ENCODE assay signal across 8 cellular contexts in the genomic region with DNA sequence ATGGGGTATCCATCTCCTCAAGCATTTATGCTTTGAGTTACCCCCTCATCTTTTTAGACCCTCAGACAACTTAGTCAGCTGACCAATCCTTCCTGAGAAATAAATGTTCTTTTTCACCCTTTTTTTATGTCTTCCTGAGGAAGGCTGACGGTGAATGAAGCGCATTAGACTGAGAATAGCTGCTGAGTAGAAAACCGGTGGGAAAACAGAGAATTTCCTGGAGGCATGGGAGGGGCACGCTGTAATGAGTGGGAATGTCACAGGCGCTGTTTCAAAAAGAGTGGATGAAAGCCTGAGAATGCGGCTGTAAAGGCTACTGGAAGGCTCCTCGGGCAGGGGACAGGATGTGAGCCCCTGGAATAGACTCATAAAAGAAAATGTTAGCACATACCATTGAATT. TPM values are rescaled to one million over a fixed set of nuclear protein-coding genes. Genes with fewer than 3 reads are reported as not detected.
DNase-seq lines count a peak whose midpoint lies in the region; ATAC-seq, FAIRE-seq and TF ChIP-seq lines count a peak whose summit lies in the region.
"Not testable (repeated sequence)": the region's sequence is repeated elsewhere in the genome, so short reads cannot be mapped to it uniquely, and the experiment has no call there.

No MANE protein-coding gene starts in this region.

- peak overlapping the region; percentile 83 for H3K4me2 ChIP-seq in astrocyte (ENCODE audit: low read length)

- H3K9me3 Mint-ChIP-seq in CD4-positive, alpha-beta memory T cell; IgD-negative memory B cell; activated CD4-positive, alpha-beta T cell treated with anti-CD3 and anti-CD28 coated beads, Interleukin-2, amount 10 ng/mL, durations not matched to agents 7 days and 5 days; astrocyte (ENCODE audit: unreplicated experiment); memory B cell; progenitor cell of endocrine pancreas (ENCODE audit: low read depth): not testable (repeated sequence)

- TF ChIP-seq POLR2A in esophagus squamous epithelium (IDR thresholded peaks at IDR 0.05); thyroid gland (IDR thresholded peaks at IDR 0.05): not testable (repeated sequence)

- no CpG with 5 or more reads among the region's 7 CpGs for WGBS in esophagus squamous epithelium, 2 donors
- WGBS in thyroid gland, 2 donors = 22 to 43% methylated on average over 2 to 3 of the region's 7 CpGs

- TF ChIP-seq CTCF in astrocyte (IDR thresholded peaks at IDR 0.05; ENCODE audit: insufficient read depth, low read depth, low read length); esophagus squamous epithelium (IDR thresholded peaks at IDR 0.05); progenitor cell of endocrine pancreas (IDR thresholded peaks at IDR 0.05; ENCODE audit: unreplicated experiment); thyroid gland (IDR thresholded peaks at IDR 0.05): not testable (repeated sequence)

- H3K4me3 ChIP-seq in CD4-positive, alpha-beta memory T cell (ENCODE audit: low read length in 2 of 2) = peak overlapping the region; percentile 70 to 83
- not testable (repeated sequence) for H3K4me3 ChIP-seq in astrocyte (ENCODE audit: insufficient read depth, low read depth, low read length); thyroid gland (replicated peaks in 1 of 3)
- peak overlapping the region in 2 of 4 donors; percentile 53 to 64 for H3K4me3 ChIP-seq in esophagus squamous epithelium

- H3K27me3 Mint-ChIP-seq in CD4-positive, alpha-beta memory T cell; IgD-negative memory B cell; activated CD4-positive, alpha-beta T cell treated with anti-CD3 and anti-CD28 coated beads, Interleukin-2, amount 10 ng/mL, durations not matched to agents 7 days and 5 days; astrocyte (ENCODE audit: low read depth, unreplicated experiment); memory B cell: not testable (repeated sequence)
- H3K27me3 Mint-ChIP-seq in progenitor cell of endocrine pancreas = peaks cover 33% of the 10 kb centered on the region

- POLR2A ChIA-PET in CD4-positive, alpha-beta memory T cell (lab: Charles Lee; ENCODE audit: partially characterized antibody) = interaction anchor here (1.0 to 7.2 kb wide), 10 partner anchors 12 to 107 kb away, joined by 3 to 158 read pairs (median 20); partner anchors contain the start of genes FOXJ2 and SLC2A3
- POLR2A ChIA-PET in activated CD4-positive, alpha-beta T cell treated with anti-CD3 and anti-CD28 coated beads, Interleukin-2, amount 10 ng/mL, durations not matched to agents 7 days and 5 days (lab: Charles Lee) = interaction anchor here (1.3 to 2.0 kb wide), 3 partner anchors 18 to 38 kb away, joined by 5 to 12 read pairs (median 10); partner anchors contain the start of gene SLC2A3

- H3K4me1 ChIP-seq in CD4-positive, alpha-beta memory T cell (ENCODE audit: insufficient read depth, low read length) = peaks cover 34% of the 10 kb centered on the region
- H3K4me1 ChIP-seq in astrocyte (ENCODE audit: insufficient read depth, low read length) = not testable (repeated sequence)
- peaks cover 3 to 27% (median 15%) of the 10 kb centered on the region in 3 donors for H3K4me1 ChIP-seq in esophagus squamous epithelium
- H3K4me1 ChIP-seq in thyroid gland = peaks cover 6 to 14% of the 10 kb centered on the region in 2 donors

- H4K20me1 ChIP-seq in astrocyte (ENCODE audit: insufficient read depth, low read length) = not testable (repeated sequence)

- peaks cover 15 to 29% (median 24%) of the 10 kb centered on the region in 4 donors for H3K4me1 Mint-ChIP-seq in CD4-positive, alpha-beta memory T cell
- H3K4me1 Mint-ChIP-seq in IgD-negative memory B cell (peaks cover 14 to 21% (median 20%) of the 10 kb centered on the region in 3 donors), memory B cell (peaks cover 16% of the 10 kb centered on the region)
- peaks cover 44% of the 10 kb centered on the region for H3K4me1 Mint-ChIP-seq in activated CD4-positive, alpha-beta T cell treated with anti-CD3 and anti-CD28 coated beads, Interleukin-2, amount 10 ng/mL, durations not matched to agents 7 days and 5 days
- H3K4me1 Mint-ChIP-seq in astrocyte (ENCODE audit: low read depth, unreplicated experiment); progenitor cell of endocrine pancreas (ENCODE audit: low read depth): not testable (repeated sequence)

- ATAC-seq in memory B cell (ENCODE audit: low read depth) = not testable (repeated sequence)

- CTCF ChIA-PET in CD4-positive, alpha-beta memory T cell (lab: Charles Lee; ENCODE audit: partially characterized antibody) = interaction anchor here (1.6 to 14.8 kb wide), 4 partner anchors 11 to 37 kb away, joined by 4 to 396 read pairs (median 21); partner anchors contain the start of gene SLC2A3
- CTCF ChIA-PET in activated CD4-positive, alpha-beta T cell treated with anti-CD3 and anti-CD28 coated beads, Interleukin-2, amount 10 ng/mL, durations not matched to agents 7 days and 5 days (lab: Charles Lee) = interaction anchor here (1.1 to 3.3 kb wide), 4 partner anchors 23 to 41 kb away, joined by 4 to 17 read pairs (median 4); no protein-coding TSS in a partner anchor

- peak overlapping the region; percentile 92 to 100 (median 98) for H3K27ac Mint-ChIP-seq in CD4-positive, alpha-beta memory T cell
- H3K27ac Mint-ChIP-seq in IgD-negative memory B cell (peak overlapping the region; percentile 95 to 98 (median 97)), memory B cell (peak overlapping the region; percentile 97), progenitor cell of endocrine pancreas (peak overlapping the region; percentile 53)
- H3K27ac Mint-ChIP-seq in activated CD4-positive, alpha-beta T cell treated with anti-CD3 and anti-CD28 coated beads, Interleukin-2, amount 10 ng/mL, durations not matched to agents 7 days and 5 days = peak overlapping the region; percentile 99
- not testable (repeated sequence) for H3K27ac Mint-ChIP-seq in astrocyte (ENCODE audit: unreplicated experiment)

- H3K4me3 Mint-ChIP-seq in CD4-positive, alpha-beta memory T cell = peak overlapping the region; percentile 82 to 95 (median 90)
- H3K4me3 Mint-ChIP-seq in IgD-negative memory B cell (peak overlapping the region; percentile 83 to 94 (median 90)), memory B cell (peak overlapping the region; percentile 32)
- peak overlapping the region; percentile 87 for H3K4me3 Mint-ChIP-seq in activated CD4-positive, alpha-beta T cell treated with anti-CD3 and anti-CD28 coated beads, Interleukin-2, amount 10 ng/mL, durations not matched to agents 7 days and 5 days
- H3K4me3 Mint-ChIP-seq in astrocyte (ENCODE audit: unreplicated experiment); progenitor cell of endocrine pancreas (ENCODE audit: low read depth): not testable (repeated sequence)

- peak overlapping the region; percentile 93 for H3K27ac ChIP-seq in CD4-positive, alpha-beta memory T cell (ENCODE audit: low read depth, low read length)
- H3K27ac ChIP-seq in astrocyte (ENCODE audit: low read depth, low read length) = peak overlapping the region; percentile 69
- peak overlapping the region in 3 of 4 donors; percentile 80 to 89 (median 82) for H3K27ac ChIP-seq in esophagus squamous epithelium
- H3K27ac ChIP-seq in thyroid gland = peak overlapping the region; percentile 81 to 90 (median 88)

- peak overlapping the region; percentile 74 for H3K9ac ChIP-seq in astrocyte (ENCODE audit: low read length)

- intact Hi-C loops in CD4-positive, alpha-beta memory T cell (cut with micrococcal nuclease) = loop anchor here (1.0 to 2.0 kb wide), 2 partner anchors 35 to 55 kb away; partner anchors contain the start of gene SLC2A3
- intact Hi-C loops in esophagus squamous epithelium (cut with DNase I); thyroid gland (cut with DNase I): not testable (repeated sequence)

- H2AFZ ChIP-seq in astrocyte (ENCODE audit: low read depth, low read length) = not testable (repeated sequence)

- H3K36me3 ChIP-seq in CD4-positive, alpha-beta memory T cell (ENCODE audit: insufficient read depth, low read length); astrocyte (ENCODE audit: insufficient read depth, low read length); esophagus squamous epithelium; thyroid gland: not testable (repeated sequence)

- not testable (repeated sequence) for H3K36me3 Mint-ChIP-seq in CD4-positive, alpha-beta memory T cell; IgD-negative memory B cell; astrocyte (ENCODE audit: low read depth, unreplicated experiment); memory B cell; progenitor cell of endocrine pancreas (ENCODE audit: insufficient read depth)
- peaks cover 14% of the 10 kb centered on the region for H3K36me3 Mint-ChIP-seq in activated CD4-positive, alpha-beta T cell treated with anti-CD3 and anti-CD28 coated beads, Interleukin-2, amount 10 ng/mL, durations not matched to agents 7 days and 5 days (ENCODE audit: low read depth)

- not testable (repeated sequence) for FAIRE-seq in astrocyte (lab: Jason Lieb, UNC)

- not testable (repeated sequence) for DNase-seq in CD4-positive, alpha-beta memory T cell; activated CD4-positive, alpha-beta T cell treated with anti-CD3 and anti-CD28 coated beads, Interleukin-2, amount 10 ng/mL, durations not matched to agents 7 days and 5 days; astrocyte (ENCODE audit: low read depth); esophagus squamous epithelium (lab: John Stamatoyannopoulos, UW); memory B cell (ENCODE audit: low spot score in 2 of 2); progenitor cell of endocrine pancreas (ENCODE audit: low spot score, unreplicated experiment); thyroid gland

- H3K79me2 ChIP-seq in astrocyte (ENCODE audit: insufficient read depth, low read length) = not testable (repeated sequence)

- not testable (repeated sequence) for H3K27me3 ChIP-seq in CD4-positive, alpha-beta memory T cell (ENCODE audit: insufficient read depth, low read length); astrocyte (ENCODE audit: insufficient read depth, low read length); thyroid gland
- H3K27me3 ChIP-seq in esophagus squamous epithelium = peaks cover 0 to 15% (median 0%) of the 10 kb centered on the region in 4 donors

- not testable (repeated sequence) for H3K9me3 ChIP-seq in CD4-positive, alpha-beta memory T cell (ENCODE audit: control insufficient read depth in 1 of 2, low read length in 2 of 2); astrocyte (ENCODE audit: insufficient read depth, low read depth, low read length); esophagus squamous epithelium; thyroid gland

RNA-seq across cellular contexts. Expression of gene SLC2A3, which starts 35.8 kb away (rescaled TPM):
- total RNA-seq in CD4-positive, alpha-beta memory T cell = 100 to 1,000 TPM; 157 to 158 TPM
- polyA plus RNA-seq in CD4-positive, alpha-beta memory T cell = 100 to 1,000 TPM; 100 to 275 TPM
- polyA plus RNA-seq in IgD-negative memory B cell = 65.3 TPM
- 100 to 1,000 TPM; 227 to 230 TPM for total RNA-seq in activated CD4-positive, alpha-beta T cell treated with anti-CD3 and anti-CD28 coated beads, Interleukin-2, amount 10 ng/mL, durations not matched to agents 7 days and 5 days
- total RNA-seq in astrocyte (178 and 389 TPM in 2 replicates), esophagus squamous epithelium (1 to 10 TPM; 3.8 to 9.9 (median 4.4) TPM), progenitor cell of endocrine pancreas (21.7 and 34.8 TPM in 2 replicates), thyroid gland (10 to 100 TPM in 2 of 4 donors, 1 to 10 TPM in 2; 9.2 to 81.0 (median 40.1) TPM)
